Comparison of ENCODE assay signal across 11 cellular contexts in the genomic region with DNA sequence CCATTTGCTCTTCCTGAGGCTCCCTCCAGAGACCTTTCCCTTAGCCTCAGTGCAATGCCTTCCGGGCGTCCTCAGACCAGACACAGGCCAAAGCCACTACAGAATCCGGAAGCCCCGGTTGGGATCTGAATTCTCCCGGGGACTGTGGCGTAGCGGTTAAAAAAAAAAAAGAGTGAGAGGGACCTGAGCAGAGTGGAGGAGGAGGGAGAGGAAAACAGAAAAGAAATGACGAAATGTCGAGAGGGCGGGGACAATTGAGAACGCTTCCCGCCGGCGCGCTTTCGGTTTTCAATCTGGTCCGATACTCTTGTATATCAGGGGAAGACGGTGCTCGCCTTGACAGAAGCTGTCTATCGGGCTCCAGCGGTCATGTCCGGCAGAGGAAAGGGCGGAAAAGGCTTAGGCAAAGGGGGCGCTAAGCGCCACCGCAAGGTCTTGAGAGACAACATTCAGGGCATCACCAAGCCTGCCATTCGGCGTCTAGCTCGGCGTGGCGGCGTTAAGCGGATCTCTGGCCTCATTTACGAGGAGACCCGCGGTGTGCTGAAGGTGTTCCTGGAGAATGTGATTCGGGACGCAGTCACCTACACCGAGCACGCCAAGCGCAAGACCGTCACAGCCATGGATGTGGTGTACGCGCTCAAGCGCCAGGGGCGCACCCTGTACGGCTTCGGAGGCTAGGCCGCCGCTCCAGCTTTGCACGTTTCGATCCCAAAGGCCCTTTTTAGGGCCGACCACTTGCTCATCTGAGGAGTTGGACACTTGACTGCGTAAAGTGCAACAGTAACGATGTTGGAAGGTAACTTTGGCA. TPM values are rescaled to one million over a fixed set of nuclear protein-coding genes. Genes with fewer than 3 reads are reported as not detected.
A peak's percentile ranks its signal among the peaks of the same experiment; 100 is the strongest.
DNase-seq lines count a peak whose midpoint lies in the region; ATAC-seq and TF ChIP-seq lines count a peak whose summit lies in the region.
"Not testable (repeated sequence)": the region's sequence is repeated elsewhere in the genome, so short reads cannot be mapped to it uniquely, and the experiment has no call there.
"Had no signal": no experiment of that assay in that cellular context is flagged by ENCODE, and none has a peak within 500 bp of the region (broad histone marks: within the 10 kb centered on the region; RNA-seq: fewer than 3 reads in every experiment).

No MANE protein-coding gene starts in this region.

- H3K4me1 Mint-ChIP-seq in CD4-positive, CD25-positive, alpha-beta regulatory T cell; T-helper 17 cell: not testable (repeated sequence)

- not testable (repeated sequence) for H3K4me3 ChIP-seq in CD4-positive, CD25-positive, alpha-beta regulatory T cell (ENCODE audit: low read depth, low read length)

- H3K9me3 Mint-ChIP-seq in CD4-positive, CD25-positive, alpha-beta regulatory T cell, result not testable (repeated sequence)

- H3K36me3 ChIP-seq in CD4-positive, CD25-positive, alpha-beta regulatory T cell (ENCODE audit: control insufficient read depth, insufficient read depth, low read length), result not testable (repeated sequence)

- not testable (repeated sequence) for TF ChIP-seq CTCF in foreskin keratinocyte (conservative IDR thresholded peaks at IDR 0.05); omental fat pad (IDR thresholded peaks at IDR 0.05)

- H3K27ac Mint-ChIP-seq in CD4-positive, CD25-positive, alpha-beta regulatory T cell; T-helper 17 cell: not testable (repeated sequence)

- ATAC-seq in CD4-positive, CD25-positive, alpha-beta regulatory T cell (ENCODE audit: low read depth in 2 of 2), result peak; percentile 84 to 86
- ATAC-seq in GM19023 (IDR thresholded peaks at IDR 0.05; ENCODE audit: unreplicated experiment) (peak; percentile 66), GM21526 (IDR thresholded peaks at IDR 0.05; ENCODE audit: low FRiP score, unreplicated experiment) (peak; percentile 52), HG02870 (IDR thresholded peaks at IDR 0.05; ENCODE audit: unreplicated experiment) (peak; percentile 65), HG03280 (IDR thresholded peaks at IDR 0.05; ENCODE audit: unreplicated experiment) (peak; percentile 66), T-helper 17 cell (peak; percentile 86), foreskin keratinocyte (peak; percentile 74), omental fat pad (ENCODE audit: low FRiP score) (peak; percentile 81)

- H3K27me3 Mint-ChIP-seq in CD4-positive, CD25-positive, alpha-beta regulatory T cell; T-helper 17 cell: not testable (repeated sequence)

- not testable (repeated sequence) for H3K36me3 Mint-ChIP-seq in CD4-positive, CD25-positive, alpha-beta regulatory T cell; T-helper 17 cell (ENCODE audit: low read depth)

- not testable (repeated sequence) for H3K27ac ChIP-seq in CD4-positive, CD25-positive, alpha-beta regulatory T cell (ENCODE audit: insufficient read depth, low read length, poor library complexity, severe bottlenecking); foreskin keratinocyte

- not testable (repeated sequence) for H3K9me3 ChIP-seq in CD4-positive, CD25-positive, alpha-beta regulatory T cell (ENCODE audit: control insufficient read depth in 2 of 2, low read length in 2 of 2); T-helper 17 cell (ENCODE audit: control insufficient read depth, low read length, poor library complexity, severe bottlenecking)

- H3K4me1 ChIP-seq in CD4-positive, CD25-positive, alpha-beta regulatory T cell (ENCODE audit: control insufficient read depth, insufficient read depth, low read length, poor library complexity, severe bottlenecking); foreskin keratinocyte: not testable (repeated sequence)

- H3K27me3 ChIP-seq in CD4-positive, CD25-positive, alpha-beta regulatory T cell (ENCODE audit: control insufficient read depth, insufficient read depth, low read length); foreskin keratinocyte: not testable (repeated sequence)

- not testable (repeated sequence) for DNase-seq in CD4-positive, CD25-positive, alpha-beta regulatory T cell; T-helper 17 cell; foreskin keratinocyte; omental fat pad (ENCODE audit: low spot score)

- not testable (repeated sequence) for H3K4me3 Mint-ChIP-seq in CD4-positive, CD25-positive, alpha-beta regulatory T cell; T-helper 17 cell

RNA-seq across cellular contexts. Expression of gene FCGR1A, which starts 50.0 kb away (rescaled TPM):
- not detected for total RNA-seq in CD4-positive, CD25-positive, alpha-beta regulatory T cell
- not detected for polyA plus RNA-seq in CD4-positive, CD25-positive, alpha-beta regulatory T cell
- total RNA-seq in T-helper 17 cell, result under 1 TPM in 1 of 2 donors, not detected in 1; 0.30 TPM
- total RNA-seq in foreskin keratinocyte, result not detected in 2 replicates
- not detected in 2 replicates for polyA plus RNA-seq in foreskin keratinocyte
- 10 to 100 TPM in 2 of 4 donors, 1 to 10 TPM in 2; 2.5 to 63.8 (median 12.2) TPM for total RNA-seq in omental fat pad
- total RNA-seq: mesothelial cell of epicardium, osteocyte, smooth muscle cell had no signal
- polyA plus RNA-seq: smooth muscle cell had no signal
